ENCODE assay signal across 1 cellular context in genomic region chr19:2273356-2274184, GRCh38.
TF ChIP-seq lines count a peak whose summit lies in the region.

No MANE protein-coding gene starts in this region.

TF ChIP-seq in HepG2, 621 proteins besides CTCF, POLR2A, EP300 and RAD21 (continued from another document and continues in another):
- TF ChIP-seq MXI1 (IDR thresholded peaks at IDR 0.05; ENCODE audit: borderline replicate concordance, low read depth, low read length) (peak; percentile 89; the same call in 2 of the 3 replicates), THAP9 (CRISPR knock-in tag; IDR thresholded peaks at IDR 0.05; ENCODE audit: borderline replicate concordance) (peak; percentile 79; the same call in 1 of the 2 replicates), ZNF646 (CRISPR knock-in tag; IDR thresholded peaks at IDR 0.05) (no peak), TBX3 (IDR thresholded peaks at IDR 0.05; ENCODE audit: borderline replicate concordance) (no peak), JUNB (CRISPR knock-in tag; IDR thresholded peaks at IDR 0.05; ENCODE audit: borderline replicate concordance) (no peak), ZFAT (CRISPR knock-in tag; conservative IDR thresholded peaks at IDR 0.05) (no peak), ZNF598 (CRISPR knock-in tag; IDR thresholded peaks at IDR 0.05; ENCODE audit: borderline replicate concordance) (no peak), ZNF556 (CRISPR knock-in tag; IDR thresholded peaks at IDR 0.05; ENCODE audit: borderline replicate concordance) (peak; percentile 66; the same call in 1 of the 2 replicates), ZNF609 (CRISPR knock-in tag; IDR thresholded peaks at IDR 0.05; ENCODE audit: borderline replicate concordance) (peak; percentile 44; the same call in 1 of the 2 replicates), ZFX (CRISPR knock-in tag; IDR thresholded peaks at IDR 0.05; ENCODE audit: low read depth) (peak; percentile 80), ARNT2 (CRISPR knock-in tag; IDR thresholded peaks at IDR 0.05; ENCODE audit: low read depth) (peak; percentile 81), SPEN (CRISPR knock-in tag; IDR thresholded peaks at IDR 0.05; ENCODE audit: low read depth) (peak; percentile 64), FIP1L1 (IDR thresholded peaks at IDR 0.05; ENCODE audit: borderline replicate concordance, insufficient read depth, low read depth, low read length) (peak; percentile 83; the same call in 1 of the 2 replicates), FOXA3 (CRISPR knock-in tag; IDR thresholded peaks at IDR 0.05) (peak; percentile 49), MYPOP (CRISPR knock-in tag; IDR thresholded peaks at IDR 0.05) (no peak; the same call in 1 of the 2 replicates), NCOA5 (CRISPR knock-in tag; IDR thresholded peaks at IDR 0.05) (no peak), NKX3-1 (CRISPR knock-in tag; IDR thresholded peaks at IDR 0.05) (peak; percentile 25; the same call in 1 of the 2 replicates), SRF (IDR thresholded peaks at IDR 0.05; ENCODE audit: low read depth, low read length) (no peak), PPARG (CRISPR knock-in tag; conservative IDR thresholded peaks at IDR 0.05) (peak; percentile 54; the same call in 1 of the 2 replicates), HOXA9 (CRISPR knock-in tag; IDR thresholded peaks at IDR 0.05; ENCODE audit: borderline replicate concordance) (no peak; the same call in 1 of the 2 replicates), BHLHE40 (IDR thresholded peaks at IDR 0.05; ENCODE audit: low read length) (0 out of 2 replicates have a peak, but pooled peaks have one; percentile 31), KLF6 (CRISPR knock-in tag; IDR thresholded peaks at IDR 0.05) (peak; percentile 46; the same call in 1 of the 2 replicates), ZNF883 (CRISPR knock-in tag; IDR thresholded peaks at IDR 0.05; ENCODE audit: not compliant biosample characterization) (peak; percentile 77), ATF2 (CRISPR knock-in tag; IDR thresholded peaks at IDR 0.05) (peak; percentile 56; the same call in 1 of the 2 replicates), SMAD3 (CRISPR knock-in tag; IDR thresholded peaks at IDR 0.05) (peak; percentile 38; the same call in 1 of the 2 replicates), MNT (IDR thresholded peaks at IDR 0.05) (no peak), POLR2G (IDR thresholded peaks at IDR 0.05; ENCODE audit: low read depth, low read length) (peak; percentile 78), ELF3 (CRISPR knock-in tag; IDR thresholded peaks at IDR 0.05) (peak; percentile 94), DMTF1 (CRISPR knock-in tag; IDR thresholded peaks at IDR 0.05) (no peak), ZNF639 (CRISPR knock-in tag; conservative IDR thresholded peaks at IDR 0.05) (no peak), RFX5 (IDR thresholded peaks at IDR 0.05; ENCODE audit: low read depth, low read length) (0 out of 2 replicates have a peak, but pooled peaks have one; percentile 14), PHB2 (IDR thresholded peaks at IDR 0.05; ENCODE audit: partially characterized antibody) (no peak), RELA (CRISPR knock-in tag; IDR thresholded peaks at IDR 0.05) (0 out of 2 replicates have a peak, but pooled peaks have one; percentile 67)
